In the genomic region with DNA sequence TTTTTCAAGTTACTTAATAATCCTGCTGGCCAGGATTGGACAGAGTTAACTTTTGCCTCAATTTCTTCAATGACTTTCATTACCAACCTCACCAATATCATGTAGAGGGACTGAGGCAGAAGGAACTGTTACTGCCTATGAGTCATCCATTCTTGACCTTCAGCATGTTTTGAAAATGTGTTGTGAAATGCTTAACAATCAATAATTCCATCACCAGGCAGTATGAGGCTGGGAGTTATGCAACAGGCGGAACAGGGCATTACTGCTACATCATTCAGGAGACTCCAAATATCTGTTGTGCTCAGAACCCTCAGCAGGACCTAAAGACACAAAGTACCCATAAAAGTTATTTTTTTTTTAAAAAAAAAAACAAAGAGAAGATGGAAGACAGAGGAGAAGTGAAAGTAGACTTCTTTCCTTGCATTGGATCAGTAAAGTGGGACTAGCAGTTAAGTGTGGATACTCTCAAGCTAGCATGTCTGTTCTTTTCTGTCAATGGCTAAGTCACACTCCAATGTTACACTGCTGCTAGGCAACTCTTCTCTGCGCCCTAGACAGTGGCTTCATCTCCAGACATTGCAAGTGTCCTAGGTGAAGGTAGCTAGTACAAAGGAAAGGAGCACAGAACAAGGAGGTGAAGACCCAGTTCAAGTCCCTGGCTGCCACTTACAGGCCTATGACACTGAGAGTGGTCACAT, we compare ENCODE assay signal across 10 cellular contexts.
A peak's percentile ranks its signal among the peaks of the same experiment; 100 is the strongest.
DNase-seq lines count a peak whose midpoint lies in the region; ATAC-seq and TF ChIP-seq lines count a peak whose summit lies in the region.
"Had no signal": no experiment of that assay in that cellular context is flagged by ENCODE, and none has a peak within 500 bp of the region (broad histone marks: within the 10 kb centered on the region; RNA-seq: fewer than 3 reads in every experiment).

No MANE protein-coding gene starts in this region.

- no peaks in the 10 kb centered on the region for H3K36me3 Mint-ChIP-seq in CD8-positive, alpha-beta memory T cell

- H4K20me1 ChIP-seq in OCI-LY1 (ENCODE audit: insufficient read depth, low read length), result no peaks in the 10 kb centered on the region

- peak overlapping the region; percentile 87 for H3K9ac ChIP-seq in OCI-LY1 (ENCODE audit: low read length)
- H3K9ac ChIP-seq: parathyroid adenoma had no signal

- no peaks in the 10 kb centered on the region for H3K9me3 ChIP-seq in OCI-LY1 (ENCODE audit: low read length)
- no peaks in the 10 kb centered on the region for H3K9me3 ChIP-seq in CD8-positive, alpha-beta memory T cell (ENCODE audit: low read length)

- no peak overlapping the region for H3K4me3 Mint-ChIP-seq in CD8-positive, alpha-beta memory T cell

- CTCF ChIA-PET in CD8-positive, alpha-beta memory T cell (lab: Charles Lee), result interaction anchor here (1.4 kb wide), 1 partner anchor 229 kb away, joined by 4 read pairs; no protein-coding TSS in a partner anchor

- intact Hi-C loops in sciatic nerve (cut with DNase I), result no loop called here

- H3K9me3 Mint-ChIP-seq in CD8-positive, alpha-beta memory T cell, result no peaks in the 10 kb centered on the region

- H3K79me2 ChIP-seq in OCI-LY1 (ENCODE audit: insufficient read depth, low read length), result peaks cover 40% of the 10 kb centered on the region
- H3K79me2 ChIP-seq: parathyroid adenoma had no signal

- peak; percentile 73 for DNase-seq in GM03348 (ENCODE audit: low spot score)
- no peak for DNase-seq in sciatic nerve (ENCODE audit: low spot score)
- DNase-seq in COLO829 (ENCODE audit: low spot score), result no peak
- no peak for DNase-seq in CD8-positive, alpha-beta memory T cell
- no peak for DNase-seq in activated CD4-positive, CD25-positive, alpha-beta regulatory T cell (lab: John Stamatoyannopoulos, UW)
- DNase-seq: NCI-H2171 treated with DMSO at 0.1 percent for 48 hours had no signal

- peaks cover 3 to 4% (median 3%) of the 10 kb centered on the region in 3 donors for H3K4me1 Mint-ChIP-seq in CD8-positive, alpha-beta memory T cell

- ATAC-seq in esophagus mucosa (peak; percentile 13), sciatic nerve (peak; percentile 92), HG03439 (IDR thresholded peaks at IDR 0.05; ENCODE audit: unreplicated experiment) (no peak)

- H3F3A ChIP-seq in OCI-LY1 (ENCODE audit: insufficient read depth, low read length), result peaks cover 30% of the 10 kb centered on the region

- H3K4me1 ChIP-seq in OCI-LY1 (ENCODE audit: insufficient read depth, low read length, severe bottlenecking), result peaks cover 100% of the 10 kb centered on the region
- H3K4me1 ChIP-seq in CD8-positive, alpha-beta memory T cell (ENCODE audit: insufficient read depth, low read length), result peaks cover 4% of the 10 kb centered on the region
- H3K4me1 ChIP-seq: parathyroid adenoma had no signal

- H3K27ac Mint-ChIP-seq in CD8-positive, alpha-beta memory T cell, result no peak overlapping the region

- H3K27me3 ChIP-seq in OCI-LY1 (ENCODE audit: insufficient read depth, low read length), result no peaks in the 10 kb centered on the region
- H3K27me3 ChIP-seq in CD8-positive, alpha-beta memory T cell (ENCODE audit: insufficient read depth, low read length, poor library complexity, severe bottlenecking), result no peaks in the 10 kb centered on the region

- H3K4me2 ChIP-seq in OCI-LY1 (ENCODE audit: low read length), result peak overlapping the region; percentile 83

- H2AFZ ChIP-seq in OCI-LY1 (ENCODE audit: low read length), result no peak overlapping the region
- H2AFZ ChIP-seq: parathyroid adenoma had no signal

- H3K4me3 ChIP-seq in OCI-LY1 (ENCODE audit: low read depth, low read length, poor library complexity, severe bottlenecking), result peak overlapping the region; percentile 66
- no peak overlapping the region for H3K4me3 ChIP-seq in CD8-positive, alpha-beta memory T cell (ENCODE audit: low read length)

- no peak for TF ChIP-seq CTCF in OCI-LY1 (IDR thresholded peaks at IDR 0.05; ENCODE audit: low read length)

- H3K27ac ChIP-seq in OCI-LY1 (ENCODE audit: low read depth, low read length, poor library complexity, severe bottlenecking), result peak overlapping the region; percentile 97
- no peak overlapping the region for H3K27ac ChIP-seq in CD8-positive, alpha-beta memory T cell (ENCODE audit: low read depth, low read length)
- H3K27ac ChIP-seq: parathyroid adenoma had no signal

- POLR2A ChIA-PET in CD8-positive, alpha-beta memory T cell (lab: Charles Lee), result no interaction called here

- H3K36me3 ChIP-seq in OCI-LY1 (ENCODE audit: insufficient read depth, low read length), result peaks cover 50% of the 10 kb centered on the region
- no peaks in the 10 kb centered on the region for H3K36me3 ChIP-seq in CD8-positive, alpha-beta memory T cell (ENCODE audit: insufficient read depth, low read length)

- H3K9me2 ChIP-seq in OCI-LY1 (ENCODE audit: low read depth, low read length), result no peaks in the 10 kb centered on the region

- peaks cover 0 to 2% of the 10 kb centered on the region in 2 donors for H3K27me3 Mint-ChIP-seq in CD8-positive, alpha-beta memory T cell
